ENCODE assay signal across 8 cellular contexts in genomic region chr12:56029666-56030293, GRCh38. TPM values are rescaled to one million over a fixed set of nuclear protein-coding genes. Genes with fewer than 3 reads are reported as not detected.
A peak's percentile ranks its signal among the peaks of the same experiment; 100 is the strongest.
DNase-seq lines count a peak whose midpoint lies in the region; ATAC-seq and TF ChIP-seq lines count a peak whose summit lies in the region.

No MANE protein-coding gene starts in this region.

- H3K9me3 Mint-ChIP-seq in memory B cell: no peaks in the 10 kb centered on the region

- H3K27me3 ChIP-seq in cardiac muscle cell: no peaks in the 10 kb centered on the region

- H3K4me1 Mint-ChIP-seq in T-helper 17 cell (peaks cover 26% of the 10 kb centered on the region), memory B cell (no peaks in the 10 kb centered on the region)

- H3K27ac Mint-ChIP-seq in T-helper 17 cell (peak overlapping the region; percentile 39), memory B cell (peak overlapping the region; percentile 17)

- no peak overlapping the region for H3K27ac ChIP-seq in cardiac muscle cell
- no peak overlapping the region for H3K27ac ChIP-seq in coronary artery

- intact Hi-C loops in cardiac septum (cut with DNase I): no loop called here

- H3K9me3 ChIP-seq in cardiac muscle cell (ENCODE audit: low read depth): no peaks in the 10 kb centered on the region
- no peaks in the 10 kb centered on the region for H3K9me3 ChIP-seq in T-helper 17 cell (ENCODE audit: control insufficient read depth, low read length, poor library complexity, severe bottlenecking)

- no peaks in the 10 kb centered on the region for H3K27me3 Mint-ChIP-seq in T-helper 17 cell
- no peaks in the 10 kb centered on the region for H3K27me3 Mint-ChIP-seq in memory B cell

- H3K4me3 Mint-ChIP-seq in T-helper 17 cell (no peak overlapping the region), memory B cell (no peak overlapping the region)

- TF ChIP-seq CTCF in cardiac muscle cell (IDR thresholded peaks at IDR 0.05; ENCODE audit: low read depth, low read length): peak; percentile 87
- peak; percentile 40 for TF ChIP-seq CTCF in coronary artery (IDR thresholded peaks at IDR 0.05)

- ATAC-seq in T-helper 17 cell (peak; percentile 39), memory B cell (ENCODE audit: low read depth) (peak; percentile 59), GM21723 (IDR thresholded peaks at IDR 0.05; ENCODE audit: unreplicated experiment) (no peak), GM21447 (IDR thresholded peaks at IDR 0.05; ENCODE audit: unreplicated experiment) (no peak)

- peaks cover 7% of the 10 kb centered on the region for H3K36me3 Mint-ChIP-seq in T-helper 17 cell (ENCODE audit: low read depth)
- H3K36me3 Mint-ChIP-seq in memory B cell: peaks cover 6% of the 10 kb centered on the region

- no peaks in the 10 kb centered on the region for H3K4me1 ChIP-seq in cardiac muscle cell (ENCODE audit: low read depth)

- DNase-seq in cardiac muscle cell (ENCODE audit: low read depth in 1 of 2, low spot score in 1 of 2): peak; percentile 60 to 83
- no peak for DNase-seq in cardiac septum (ENCODE audit: low spot score)
- peak; percentile 50 for DNase-seq in LoVo (ENCODE audit: low spot score)
- DNase-seq in T-helper 17 cell: no peak
- no peak for DNase-seq in coronary artery (ENCODE audit: low spot score)
- peak in 1 of 2 donors; percentile 23 for DNase-seq in memory B cell (ENCODE audit: low spot score in 2 of 2)

- H3K4me3 ChIP-seq in cardiac muscle cell: no peak overlapping the region
- no peak overlapping the region for H3K4me3 ChIP-seq in coronary artery

- H3K36me3 ChIP-seq in cardiac muscle cell: peaks cover 79% of the 10 kb centered on the region

RNA-seq across cellular contexts. Expression of gene IKZF4, which starts 8.9 kb away (rescaled TPM):
- total RNA-seq in cardiac muscle cell (9.7 and 11.5 TPM in 2 replicates), cardiac septum (8.4 TPM), T-helper 17 cell (1 to 10 TPM; 3.9 to 9.4 TPM)
- polyA plus RNA-seq in cardiac muscle cell: 12.5 and 18.1 TPM in 2 replicates

RNA-seq across cellular contexts. Expression of gene RPS26, which starts 11.9 kb away (rescaled TPM):
- total RNA-seq in cardiac muscle cell (535 and 1,293 TPM in 2 replicates), cardiac septum (39.5 TPM), T-helper 17 cell (10 to 100 TPM; 46.9 to 72.3 TPM)
- polyA plus RNA-seq in cardiac muscle cell: 204 and 252 TPM in 2 replicates

RNA-seq across cellular contexts. Expression of gene SUOX, which starts 32.7 kb away (rescaled TPM):
- total RNA-seq in cardiac muscle cell (38.2 and 52.4 TPM in 2 replicates), cardiac septum (25.0 TPM), T-helper 17 cell (1 to 10 TPM; 1.5 to 2.2 TPM)
- polyA plus RNA-seq in cardiac muscle cell: 45.3 and 59.6 TPM in 2 replicates

RNA-seq across cellular contexts. Expression of gene ERBB3, which starts 50.2 kb away (rescaled TPM):
- total RNA-seq in cardiac muscle cell: 22.0 and 26.6 TPM in 2 replicates
- 10.5 and 21.0 TPM in 2 replicates for polyA plus RNA-seq in cardiac muscle cell
- 1.5 TPM for total RNA-seq in cardiac septum
- under 1 TPM; 0.60 to 0.80 TPM for total RNA-seq in T-helper 17 cell

RNA-seq across cellular contexts. Expression of gene RAB5B, which starts 55.9 kb away (rescaled TPM):
- total RNA-seq in cardiac muscle cell: 87.9 and 104 TPM in 2 replicates
- polyA plus RNA-seq in cardiac muscle cell: 154 and 157 TPM in 2 replicates
- 108 TPM for total RNA-seq in cardiac septum
- 10 to 100 TPM; 56.4 to 57.0 TPM for total RNA-seq in T-helper 17 cell

Comparison
In these comparisons a context has a peak if more than half of its experiments do, and no peak if none do; other contexts are left out.
1. DNase-seq: peak in cardiac muscle cell (2 of 2) and LoVo (single experiment); none in cardiac septum (single experiment), T-helper 17 cell (0 of 3) and coronary artery (single experiment).
2. ATAC-seq: peak in T-helper 17 cell (single experiment) and memory B cell (single experiment); none in GM21723 (single experiment) and GM21447 (single experiment).